In genomic region chr3:39278616-39278935, GRCh38 we compare ENCODE assay signal across 32 cellular contexts. TPM values are rescaled to one million over a fixed set of nuclear protein-coding genes. Genes with fewer than 3 reads are reported as not detected.
DNase-seq lines count a peak whose midpoint lies in the region; ATAC-seq and TF ChIP-seq lines count a peak whose summit lies in the region.
"Had no signal": no experiment of that assay in that cellular context is flagged by ENCODE, and none has a peak within 500 bp of the region (broad histone marks: within the 10 kb centered on the region; RNA-seq: fewer than 3 reads in every experiment).

No MANE protein-coding gene starts in this region.

- no peak overlapping the region for H3K4me3 Mint-ChIP-seq in chondrocyte (ENCODE audit: unreplicated experiment)
- peak overlapping the region; percentile 98 for H3K4me3 Mint-ChIP-seq in natural killer cell
- H3K4me3 Mint-ChIP-seq in activated T-helper 1 cell treated with anti-CD3 and anti-CD28 coated beads, Interleukin-12 subunit alpha, Interleukin-12 subunit beta, Interleukin-2, Interleukin-4 antibody, amounts not matched to agents 30 ng/mL and 10 ng/mL and 1 ng/mL, durations not matched to agents 14 hours and 24 hours and 36 hours, result no peak overlapping the region
- H3K4me3 Mint-ChIP-seq: activated CD4-positive, alpha-beta T cell treated with anti-CD3 and anti-CD28 coated beads for 36 hours; activated T-cell treated with anti-CD3 and anti-CD28 coated beads, Interleukin-2, amount 50 U/mL, for 24 hours; memory B cell had no signal

- no peaks in the 10 kb centered on the region for H3K9me3 Mint-ChIP-seq in chondrocyte (ENCODE audit: low read depth)
- no peaks in the 10 kb centered on the region for H3K9me3 Mint-ChIP-seq in natural killer cell
- no peaks in the 10 kb centered on the region for H3K9me3 Mint-ChIP-seq in activated T-helper 1 cell treated with anti-CD3 and anti-CD28 coated beads, Interleukin-12 subunit alpha, Interleukin-12 subunit beta, Interleukin-2, Interleukin-4 antibody, amounts not matched to agents 30 ng/mL and 10 ng/mL and 1 ng/mL, durations not matched to agents 14 hours and 24 hours and 36 hours
- H3K9me3 Mint-ChIP-seq: activated T-cell treated with anti-CD3 and anti-CD28 coated beads, Interleukin-2, amount 50 U/mL, for 24 hours; memory B cell had no signal

- no peaks in the 10 kb centered on the region for H3K27me3 ChIP-seq in BLaER1 treated with 17β-estradiol and CSF1 and Interleukin-3, amounts not matched to agents 10 nM and 100 nM
- H3K27me3 ChIP-seq: brain microvascular endothelial cell, testis, uterus had no signal

- 0 out of 22 replicates have a peak, but pooled peaks cover 0 to 7% (median 0%) of the 10 kb centered on the region in 11 experiments for H4K20me1 ChIP-seq in BLaER1 treated with 17β-estradiol and CSF1 and Interleukin-3, amounts not matched to agents 10 nM and 100 nM

- H3K27me3 Mint-ChIP-seq in chondrocyte (ENCODE audit: low read depth) (peaks cover 5% of the 10 kb centered on the region), natural killer cell (ENCODE audit: low read depth in 2 of 2) (no peaks in the 10 kb centered on the region)
- peaks cover 7% of the 10 kb centered on the region for H3K27me3 Mint-ChIP-seq in activated T-helper 1 cell treated with anti-CD3 and anti-CD28 coated beads, Interleukin-12 subunit alpha, Interleukin-12 subunit beta, Interleukin-2, Interleukin-4 antibody, amounts not matched to agents 30 ng/mL and 10 ng/mL and 1 ng/mL, durations not matched to agents 14 hours and 24 hours and 36 hours (ENCODE audit: insufficient read depth)
- H3K27me3 Mint-ChIP-seq: activated CD4-positive, alpha-beta T cell treated with anti-CD3 and anti-CD28 coated beads for 36 hours; activated T-cell treated with anti-CD3 and anti-CD28 coated beads, Interleukin-2, amount 50 U/mL, for 24 hours; memory B cell had no signal

- H3K4me1 ChIP-seq in BLaER1 treated with 17β-estradiol and CSF1 and Interleukin-3, amounts not matched to agents 10 nM and 100 nM, result peaks cover 33 to 91% (median 68%) of the 10 kb centered on the region in 10 experiments
- H3K4me1 ChIP-seq: parathyroid adenoma, testis, uterus had no signal

- intact Hi-C loops in natural killer cell (cut with micrococcal nuclease), result loop anchor here (2.0 kb wide), 1 partner anchor 56 kb away; no protein-coding TSS in a partner anchor
- intact Hi-C loops in cardiac septum (cut with DNase I), result no loop called here
- intact Hi-C loops in activated T-helper 1 cell treated with anti-CD3 and anti-CD28 coated beads, Interleukin-12 subunit alpha, Interleukin-12 subunit beta, Interleukin-2, Interleukin-4 antibody, amounts not matched to agents 30 ng/mL and 10 ng/mL and 1 ng/mL, durations not matched to agents 14 hours and 24 hours and 36 hours (cut with micrococcal nuclease), result no loop called here

- H3K27ac ChIP-seq in BLaER1 treated with 17β-estradiol and CSF1 and Interleukin-3, amounts not matched to agents 10 nM and 100 nM, result peak overlapping the region in 4 of 11 experiments; percentile 2 to 75 (median 46); a peak in 4 of 22 replicates
- H3K27ac ChIP-seq: brain microvascular endothelial cell, epithelial cell of prostate, parathyroid adenoma, testis, uterus, VCaP had no signal

- peak overlapping the region in 6 of 11 experiments; percentile 70 to 97 (median 94); a peak in 12 of 22 replicates for H3K4me2 ChIP-seq in BLaER1 treated with 17β-estradiol and CSF1 and Interleukin-3, amounts not matched to agents 10 nM and 100 nM

- no peaks in the 10 kb centered on the region for H3K9me3 ChIP-seq in BLaER1 treated with 17β-estradiol and CSF1 and Interleukin-3, amounts not matched to agents 10 nM and 100 nM (replicated peaks in 1 of 11)
- H3K9me3 ChIP-seq: testis, uterus had no signal

- peaks cover 15% of the 10 kb centered on the region for H3K4me1 Mint-ChIP-seq in chondrocyte (ENCODE audit: low read depth)
- H3K4me1 Mint-ChIP-seq in natural killer cell, result peaks cover 83 to 85% of the 10 kb centered on the region in 2 donors
- H3K4me1 Mint-ChIP-seq in activated T-helper 1 cell treated with anti-CD3 and anti-CD28 coated beads, Interleukin-12 subunit alpha, Interleukin-12 subunit beta, Interleukin-2, Interleukin-4 antibody, amounts not matched to agents 30 ng/mL and 10 ng/mL and 1 ng/mL, durations not matched to agents 14 hours and 24 hours and 36 hours (ENCODE audit: low read depth), result peaks cover 73% of the 10 kb centered on the region

- ATAC-seq in natural killer cell, result no peak
- ATAC-seq: activated CD4-positive, alpha-beta T cell treated with anti-CD3 and anti-CD28 coated beads for 36 hours; Panc1 had no signal

- H3K9ac ChIP-seq in BLaER1 treated with 17β-estradiol and CSF1 and Interleukin-3, amounts not matched to agents 10 nM and 100 nM, result peak overlapping the region in 5 of 11 experiments; percentile 16 to 75 (median 71); a peak in 8 of 22 replicates
- H3K9ac ChIP-seq: parathyroid adenoma had no signal

- TF ChIP-seq CTCF in AG09309 (IDR thresholded peaks at IDR 0.05; ENCODE audit: control insufficient read depth, insufficient read depth, low read depth, low read length, missing control alignments) (no peak), chondrocyte (IDR thresholded peaks at IDR 0.05) (no peak), natural killer cell (IDR thresholded peaks at IDR 0.05) (no peak)

- peaks cover 0 to 28% (median 0%) of the 10 kb centered on the region in 11 experiments; a peak in 1 of 22 replicates for H3K36me3 ChIP-seq in BLaER1 treated with 17β-estradiol and CSF1 and Interleukin-3, amounts not matched to agents 10 nM and 100 nM
- H3K36me3 ChIP-seq: brain microvascular endothelial cell, uterus had no signal

- peak overlapping the region; percentile 15 for H3K27ac Mint-ChIP-seq in chondrocyte (ENCODE audit: unreplicated experiment)
- H3K27ac Mint-ChIP-seq in natural killer cell, result peak overlapping the region; percentile 91 to 92
- no peak overlapping the region for H3K27ac Mint-ChIP-seq in activated T-helper 1 cell treated with anti-CD3 and anti-CD28 coated beads, Interleukin-12 subunit alpha, Interleukin-12 subunit beta, Interleukin-2, Interleukin-4 antibody, amounts not matched to agents 30 ng/mL and 10 ng/mL and 1 ng/mL, durations not matched to agents 14 hours and 24 hours and 36 hours
- H3K27ac Mint-ChIP-seq: activated CD4-positive, alpha-beta T cell treated with anti-CD3 and anti-CD28 coated beads for 36 hours; activated T-cell treated with anti-CD3 and anti-CD28 coated beads, Interleukin-2, amount 50 U/mL, for 24 hours; memory B cell had no signal

- H3K36me3 Mint-ChIP-seq in chondrocyte (ENCODE audit: low read depth) (no peaks in the 10 kb centered on the region), natural killer cell (peaks cover 40% of the 10 kb centered on the region)
- H3K36me3 Mint-ChIP-seq in activated T-helper 1 cell treated with anti-CD3 and anti-CD28 coated beads, Interleukin-12 subunit alpha, Interleukin-12 subunit beta, Interleukin-2, Interleukin-4 antibody, amounts not matched to agents 30 ng/mL and 10 ng/mL and 1 ng/mL, durations not matched to agents 14 hours and 24 hours and 36 hours (ENCODE audit: low read depth), result peaks cover 9% of the 10 kb centered on the region
- H3K36me3 Mint-ChIP-seq: memory B cell had no signal

- no peak overlapping the region for H3K4me3 ChIP-seq in AG09309 (ENCODE audit: control insufficient read depth, low read depth, low read length)
- H3K4me3 ChIP-seq in BLaER1 treated with 17β-estradiol and CSF1 and Interleukin-3, amounts not matched to agents 10 nM and 100 nM, result peak overlapping the region in 5 of 10 experiments; percentile 53 to 69 (median 67); a peak in 10 of 20 replicates
- H3K4me3 ChIP-seq: testis, uterus had no signal

- peak; percentile 31 for DNase-seq in AG09309 (ENCODE audit: low read depth)
- DNase-seq in chondrocyte (ENCODE audit: low spot score), result no peak
- DNase-seq in natural killer cell, result no peak
- no peak for DNase-seq in cardiac septum (ENCODE audit: low spot score)
- DNase-seq in SIG-M5 (lab: John Stamatoyannopoulos, UW), result no peak
- DNase-seq in activated T-helper 1 cell treated with anti-CD3 and anti-CD28 coated beads, Interleukin-12 subunit alpha, Interleukin-12 subunit beta, Interleukin-2, Interleukin-4 antibody, amounts not matched to agents 30 ng/mL and 10 ng/mL and 1 ng/mL, durations not matched to agents 14 hours and 24 hours and 36 hours (ENCODE audit: low spot score), result no peak
- DNase-seq: ACHN; activated CD4-positive, alpha-beta T cell treated with anti-CD3 and anti-CD28 coated beads for 36 hours; activated naive CD4-positive, alpha-beta T cell treated with Interleukin-2 at 50 U/mL for 16 hours; activated T-cell treated with anti-CD3 and anti-CD28 coated beads, Interleukin-2, amount 50 U/mL, for 24 hours; brain microvascular endothelial cell; C1 segment of cervical spinal cord; DMS79 treated with DMSO at 0.1 percent for 48 hours; effector CD4-positive, alpha-beta T cell; IMR-90; MV-4-11; NCI-H446; NCI-H748 treated with DMSO at 0.1 percent for 48 hours; retina; SHP77 treated with DMSO at 0.1 percent for 48 hours; stimulated activated naive CD4-positive, alpha-beta T cell treated with Interleukin-2 at 50 U/mL for 16 hours; testis; uterus had no signal

RNA-seq across cellular contexts. Expression of gene CX3CR1, which starts 1.3 kb away (rescaled TPM):
- 0.12 TPM in 1 of 3 replicates, not detected in the others for total RNA-seq in chondrocyte
- total RNA-seq in natural killer cell, result 100 to 1,000 TPM; 203 to 459 (median 405) TPM
- total RNA-seq in cardiac septum, result 1.3 TPM
- total RNA-seq in activated T-helper 1 cell treated with anti-CD3 and anti-CD28 coated beads, Interleukin-12 subunit alpha, Interleukin-12 subunit beta, Interleukin-2, Interleukin-4 antibody, amounts not matched to agents 30 ng/mL and 10 ng/mL and 1 ng/mL, durations not matched to agents 14 hours and 24 hours and 36 hours, result 0.44 and 0.64 TPM in 2 replicates
- total RNA-seq: glomerular endothelial cell, H4, IMR-90, LHCN-M2 had no signal

RNA-seq across cellular contexts. Expression of gene CCR8, which starts 50.9 kb away (rescaled TPM):
- total RNA-seq in chondrocyte (not detected in 3 replicates), natural killer cell (under 1 TPM in 1 of 3 donors, not detected in 2; 0.35 TPM), cardiac septum (not detected)
- total RNA-seq in activated T-helper 1 cell treated with anti-CD3 and anti-CD28 coated beads, Interleukin-12 subunit alpha, Interleukin-12 subunit beta, Interleukin-2, Interleukin-4 antibody, amounts not matched to agents 30 ng/mL and 10 ng/mL and 1 ng/mL, durations not matched to agents 14 hours and 24 hours and 36 hours, result 7.1 and 8.9 TPM in 2 replicates
- total RNA-seq: glomerular endothelial cell, H4, IMR-90, LHCN-M2, testis, uterus had no signal

Comparison
In these comparisons a context has a peak if more than half of its experiments do, and no peak if none do; other contexts are left out.
1. RNA of gene CX3CR1, which starts 1.3 kb away (total RNA-seq): 203 to 459 TPM in natural killer cell; 1.3 TPM in cardiac septum (single experiment), 0.44 to 0.64 TPM in activated T-helper 1 cell treated with anti-CD3 and anti-CD28 coated beads, Interleukin-12 subunit alpha, Interleukin-12 subunit beta, Interleukin-2, Interleukin-4 antibody, amounts not matched to agents 30 ng/mL and 10 ng/mL and 1 ng/mL, durations not matched to agents 14 hours and 24 hours and 36 hours and 0.12 TPM in chondrocyte; every median in the first group is over 10 times any median in the second.